8 cellular contexts compared by ENCODE assay signal in the genomic region with DNA sequence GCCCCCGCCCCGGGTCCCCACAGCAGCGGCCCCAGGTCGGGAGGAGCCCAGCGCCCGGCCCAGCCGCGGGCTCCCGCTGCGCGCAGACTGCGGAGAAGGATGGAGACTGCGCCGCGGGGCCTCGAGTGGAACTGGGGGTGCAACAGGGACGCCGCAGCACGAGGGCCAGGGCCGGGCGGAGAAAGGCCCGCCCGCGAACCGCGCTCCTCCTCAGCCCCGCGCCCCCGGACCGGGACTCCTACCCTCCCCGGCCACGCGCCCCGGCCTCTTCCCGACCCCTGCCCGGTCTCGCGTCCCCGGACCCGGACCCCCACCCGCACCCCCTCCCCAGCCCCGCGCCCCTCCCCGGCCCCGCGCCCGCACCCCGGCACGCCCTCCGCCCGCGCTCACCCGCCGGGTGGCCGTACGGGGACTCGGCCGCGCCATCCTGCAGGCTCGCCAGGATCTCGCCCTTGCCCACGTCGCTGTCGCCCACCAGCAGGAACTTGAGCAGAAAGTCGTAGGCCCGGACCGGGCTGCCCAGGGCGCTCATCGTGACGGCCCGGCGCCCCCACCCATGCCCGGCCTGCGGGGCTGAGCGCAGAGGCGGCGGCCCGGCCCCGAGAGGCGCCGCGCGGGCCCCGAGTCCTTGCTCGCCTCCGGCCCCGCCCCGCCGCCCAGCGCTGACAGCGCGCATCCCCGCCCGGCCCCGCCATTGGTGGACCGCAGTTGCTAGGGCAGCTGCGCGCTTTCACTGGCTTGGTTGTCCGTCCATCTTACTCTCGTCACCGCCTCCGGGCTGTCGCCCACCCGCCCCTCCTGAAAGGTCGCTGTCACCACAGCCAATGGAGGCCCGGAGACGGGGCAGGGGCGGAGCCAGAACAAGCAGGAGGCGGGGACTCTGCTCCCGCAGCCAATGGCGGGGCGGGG. TPM values are rescaled to one million over a fixed set of nuclear protein-coding genes. Genes with fewer than 3 reads are reported as not detected.
A peak's percentile ranks its signal among the peaks of the same experiment; 100 is the strongest.
DNase-seq lines count a peak whose midpoint lies in the region; ATAC-seq and TF ChIP-seq lines count a peak whose summit lies in the region.

A gene with protein sequence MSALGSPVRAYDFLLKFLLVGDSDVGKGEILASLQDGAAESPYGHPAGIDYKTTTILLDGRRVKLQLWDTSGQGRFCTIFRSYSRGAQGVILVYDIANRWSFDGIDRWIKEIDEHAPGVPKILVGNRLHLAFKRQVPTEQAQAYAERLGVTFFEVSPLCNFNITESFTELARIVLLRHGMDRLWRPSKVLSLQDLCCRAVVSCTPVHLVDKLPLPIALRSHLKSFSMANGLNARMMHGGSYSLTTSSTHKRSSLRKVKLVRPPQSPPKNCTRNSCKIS (minus strand): TSS at position 634 of the 909 bp plus-strand sequence. CDS start 102 bp downstream, at position 532.

- no peak for TF ChIP-seq CTCF in endodermal cell (conservative IDR thresholded peaks at IDR 0.05)

- H3K9me3 ChIP-seq in endodermal cell (ENCODE audit: control insufficient read depth, low read length): peaks cover 10% of the 10 kb centered on the region

- H3K27me3 ChIP-seq in endodermal cell (ENCODE audit: control insufficient read depth, insufficient read depth, low read length, poor library complexity, severe bottlenecking): peaks cover 50% of the 10 kb centered on the region

- WGBS in endodermal cell (ENCODE audit: insufficient coverage in 1 of 2, insufficient read length in 1 of 2), 2 experiments: 0 to 1% methylated on average over 37 to 104 of the region's 112 CpGs

- H3K4me1 Mint-ChIP-seq in endodermal cell (no peaks in the 10 kb centered on the region), memory B cell (peaks cover 8% of the 10 kb centered on the region)

- H3K36me3 Mint-ChIP-seq in endodermal cell (ENCODE audit: low read depth) (peaks cover 12% of the 10 kb centered on the region), memory B cell (peaks cover 8% of the 10 kb centered on the region)

- ATAC-seq in GM21360 (IDR thresholded peaks at IDR 0.05; ENCODE audit: unreplicated experiment) (peak; percentile 93), memory B cell (ENCODE audit: low read depth) (peak; percentile 96)

- H3K4me1 ChIP-seq in endodermal cell (ENCODE audit: control insufficient read depth, insufficient read depth, low read length): no peaks in the 10 kb centered on the region

- H3K27ac Mint-ChIP-seq in endodermal cell (no peak within 1 kb of the TSS), memory B cell (no peak within 1 kb of the TSS)

- peak within 1 kb of the TSS; percentile 61 for H3K4me3 Mint-ChIP-seq in endodermal cell
- peak within 1 kb of the TSS; percentile 94 for H3K4me3 Mint-ChIP-seq in memory B cell

- H3K36me3 ChIP-seq in endodermal cell (ENCODE audit: control insufficient read depth, insufficient read depth, low read length): no peaks in the 10 kb centered on the region

- H3K9me3 Mint-ChIP-seq in endodermal cell (peaks cover 16% of the 10 kb centered on the region), memory B cell (peaks cover 6% of the 10 kb centered on the region)

- peak; percentile 97 for DNase-seq in COR-L47 (lab: John Stamatoyannopoulos, UW)
- DNase-seq in HS-5 (ENCODE audit: low read depth): peak; percentile 90
- DNase-seq in NOMO-1 (lab: John Stamatoyannopoulos, UW; ENCODE audit: unreplicated experiment in 2 of 2): peak; percentile 98 to 99
- peak; percentile 95 for DNase-seq in activated CD8-positive, alpha-beta memory T cell treated with anti-CD3 and anti-CD28 coated beads, Interleukin-2, amount 50 U/mL, for 1 hour (ENCODE audit: extremely low read depth)
- peak; percentile 100 for DNase-seq in endodermal cell
- DNase-seq in memory B cell (ENCODE audit: low spot score in 2 of 2): peak; percentile 95 to 98
- peak; percentile 94 to 97 (median 97) for DNase-seq in stimulated activated CD4-positive, alpha-beta T cell treated with anti-CD3 and anti-CD28 coated beads, TNF-alpha, amount 100 ng/mL, for 48 hours (ENCODE audit: low read depth in 3 of 3)

- peak within 1 kb of the TSS; percentile 77 for H3K4me3 ChIP-seq in endodermal cell (ENCODE audit: low read length)

- no peak within 1 kb of the TSS for H3K9ac ChIP-seq in endodermal cell (ENCODE audit: extremely low read depth, low read length, poor library complexity, severe bottlenecking)

- H3K27me3 Mint-ChIP-seq in endodermal cell (ENCODE audit: insufficient read depth) (peaks cover 57% of the 10 kb centered on the region), memory B cell (peaks cover 9% of the 10 kb centered on the region)

- no peak within 1 kb of the TSS for H3K27ac ChIP-seq in endodermal cell (ENCODE audit: low read depth, low read length)

RNA-seq across cellular contexts. Expression of the gene that starts here (rescaled TPM):
- 1 to 10 TPM; 1.2 to 4.6 TPM for total RNA-seq in endodermal cell
- polyA plus RNA-seq in endodermal cell (2013, experiment 1 of 2): 7.2 TPM
- 5.1 TPM for polyA plus RNA-seq in endodermal cell (2013, experiment 2 of 2)
